In genomic region chr16:21950782-21951521, GRCh38 we compare ENCODE assay signal across 8 cellular contexts. TPM values are rescaled to one million over a fixed set of nuclear protein-coding genes. Genes with fewer than 3 reads are reported as not detected.
DNase-seq lines count a peak whose midpoint lies in the region; ATAC-seq and TF ChIP-seq lines count a peak whose summit lies in the region.

No MANE protein-coding gene starts in this region.

- no peaks in the 10 kb centered on the region for H3K9me3 Mint-ChIP-seq in activated T-helper 17 cell treated with anti-CD3 and anti-CD28 coated beads, Interleukin-2, amount 50 U/mL, for 72 hours

- H3K4me1 Mint-ChIP-seq in activated T-helper 17 cell treated with anti-CD3 and anti-CD28 coated beads, Interleukin-2, amount 50 U/mL, for 72 hours: peaks cover 19% of the 10 kb centered on the region

- H3K4me3 Mint-ChIP-seq in activated T-helper 17 cell treated with anti-CD3 and anti-CD28 coated beads, Interleukin-2, amount 50 U/mL, for 72 hours: peak overlapping the region; percentile 96

- no peak for ATAC-seq in activated T-helper 17 cell treated with anti-CD3 and anti-CD28 coated beads, Interleukin-2, amount 50 U/mL, for 72 hours (replicated peaks)
- no peak for ATAC-seq in GM21528 (IDR thresholded peaks at IDR 0.05; ENCODE audit: low FRiP score, unreplicated experiment)
- ATAC-seq in GM18858 (IDR thresholded peaks at IDR 0.05; ENCODE audit: unreplicated experiment): no peak
- ATAC-seq in GM18867 (IDR thresholded peaks at IDR 0.05; ENCODE audit: unreplicated experiment): no peak

- H3K36me3 Mint-ChIP-seq in activated T-helper 17 cell treated with anti-CD3 and anti-CD28 coated beads, Interleukin-2, amount 50 U/mL, for 72 hours (ENCODE audit: low read depth): peaks cover 24% of the 10 kb centered on the region

- peak; percentile 78 for TF ChIP-seq CTCF in LNCaP clone FGC (IDR thresholded peaks at IDR 0.05; ENCODE audit: control insufficient read depth, extremely low read depth, insufficient read depth)

- peak; percentile 12 for DNase-seq in activated CD4-positive, alpha-beta T cell treated with anti-CD3 and anti-CD28 coated beads for 48 hours
- no peak for DNase-seq in activated CD4-positive, alpha-beta T cell treated with anti-CD3 and anti-CD28 coated beads, Interleukin-2, amount 50 U/mL, for 48 hours
- DNase-seq in LNCaP clone FGC (ENCODE audit: low read depth) (no peak), iris pigment epithelial cell (ENCODE audit: low read depth) (peak; percentile 28)

- H3K27me3 Mint-ChIP-seq in activated T-helper 17 cell treated with anti-CD3 and anti-CD28 coated beads, Interleukin-2, amount 50 U/mL, for 72 hours: no peaks in the 10 kb centered on the region

- peak overlapping the region; percentile 7 for H3K27ac Mint-ChIP-seq in activated T-helper 17 cell treated with anti-CD3 and anti-CD28 coated beads, Interleukin-2, amount 50 U/mL, for 72 hours

- no peak overlapping the region for H3K4me3 ChIP-seq in LNCaP clone FGC (ENCODE audit: low read depth, low read length)

RNA-seq across cellular contexts. Expression of gene UQCRC2, which starts 2.2 kb away (rescaled TPM):
- total RNA-seq in activated T-helper 17 cell treated with anti-CD3 and anti-CD28 coated beads, Interleukin-2, amount 50 U/mL, for 72 hours: 100 to 1,000 TPM; 202 to 322 TPM

RNA-seq across cellular contexts. Expression of gene PDZD9, which starts 50.0 kb away (rescaled TPM):
- not detected for total RNA-seq in activated T-helper 17 cell treated with anti-CD3 and anti-CD28 coated beads, Interleukin-2, amount 50 U/mL, for 72 hours

RNA-seq across cellular contexts. Expression of gene MOSMO, which starts 57.0 kb away (rescaled TPM):
- 10 to 100 TPM; 10.9 to 14.2 TPM for total RNA-seq in activated T-helper 17 cell treated with anti-CD3 and anti-CD28 coated beads, Interleukin-2, amount 50 U/mL, for 72 hours

Comparison
In these comparisons a context has a peak if more than half of its experiments do, and no peak if none do; other contexts are left out.
1. DNase-seq: peak in activated CD4-positive, alpha-beta T cell treated with anti-CD3 and anti-CD28 coated beads for 48 hours (single experiment) and iris pigment epithelial cell (single experiment); none in activated CD4-positive, alpha-beta T cell treated with anti-CD3 and anti-CD28 coated beads, Interleukin-2, amount 50 U/mL, for 48 hours (0 of 2) and LNCaP clone FGC (single experiment).